8 cellular contexts compared by ENCODE assay signal in the genomic region with DNA sequence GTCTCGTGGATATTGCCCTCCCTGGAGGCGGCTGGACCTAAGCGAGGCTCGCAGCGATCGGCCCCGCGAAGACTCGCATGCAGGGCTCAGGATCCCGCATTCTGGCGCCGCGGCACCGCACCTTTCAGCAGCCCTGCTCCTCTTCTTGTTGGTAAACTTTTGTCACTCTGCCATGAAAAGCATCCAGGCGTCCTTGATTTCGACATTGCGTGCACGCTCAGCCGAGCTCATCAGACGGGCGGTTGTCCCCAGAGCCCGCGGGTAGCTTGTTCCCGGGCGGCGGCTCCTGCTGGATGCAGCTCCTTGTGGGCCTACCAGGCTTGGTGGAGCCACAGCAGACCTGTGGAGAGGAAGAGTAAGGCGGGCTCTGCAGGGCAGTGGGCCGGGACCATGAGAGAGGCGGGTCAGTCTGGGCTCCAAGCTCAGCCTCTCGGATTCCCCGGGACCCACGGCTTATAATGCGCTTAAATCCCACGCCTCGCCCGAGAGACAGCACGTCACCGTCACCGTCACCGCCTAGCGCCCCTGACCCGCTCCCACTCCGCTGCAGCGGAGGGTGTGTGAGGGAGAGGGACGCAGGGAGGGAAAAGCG. TPM values are rescaled to one million over a fixed set of nuclear protein-coding genes. Genes with fewer than 3 reads are reported as not detected.
DNase-seq lines count a peak whose midpoint lies in the region; ATAC-seq lines count a peak whose summit lies in the region.

No MANE protein-coding gene starts in this region.

- peaks cover 62% of the 10 kb centered on the region for H3K27me3 Mint-ChIP-seq in stimulated activated naive CD8-positive, alpha-beta T cell treated with anti-CD3 and anti-CD28 coated beads, Interleukin-15, Interleukin-2, amounts not matched to agents 100 ng/mL and 50 ng/mL, for 24 hours

- DNase-seq in DMS79 (lab: John Stamatoyannopoulos, UW), result peak; percentile 33
- peak; percentile 10 for DNase-seq in NCI-H2029 treated with DMSO at 0.1 percent for 48 hours (lab: John Stamatoyannopoulos, UW)
- peak; percentile 50 for DNase-seq in adipocyte (ENCODE audit: low read depth)
- DNase-seq in left colon, result peak; percentile 26 to 52
- no peak for DNase-seq in HuH-7 (ENCODE audit: low spot score)
- DNase-seq in cerebellar nuclear complex (lab: John Stamatoyannopoulos, UW), result no peak
- DNase-seq in putamen (ENCODE audit: low spot score), result no peak

- H3K4me3 ChIP-seq in adipocyte (ENCODE audit: low read length), result no peak overlapping the region

- H3K9me3 ChIP-seq in adipocyte (ENCODE audit: control insufficient read depth, low read length), result peaks cover 25% of the 10 kb centered on the region

- H3K27me3 ChIP-seq in adipocyte (replicated peaks; ENCODE audit: control insufficient read depth, insufficient read depth, low read length), result peaks cover 35% of the 10 kb centered on the region

- H3K36me3 ChIP-seq in adipocyte (ENCODE audit: control insufficient read depth, insufficient read depth, low read length, severe bottlenecking), result no peaks in the 10 kb centered on the region

- H3K4me1 ChIP-seq in adipocyte (ENCODE audit: control insufficient read depth, insufficient read depth, low read length), result no peaks in the 10 kb centered on the region

- H3K4me1 Mint-ChIP-seq in stimulated activated naive CD8-positive, alpha-beta T cell treated with anti-CD3 and anti-CD28 coated beads, Interleukin-15, Interleukin-2, amounts not matched to agents 100 ng/mL and 50 ng/mL, for 24 hours (ENCODE audit: low read depth), result peaks cover 18% of the 10 kb centered on the region

- no peak overlapping the region for H3K9ac ChIP-seq in adipocyte (ENCODE audit: low read length)

- H3K36me3 Mint-ChIP-seq in stimulated activated naive CD8-positive, alpha-beta T cell treated with anti-CD3 and anti-CD28 coated beads, Interleukin-15, Interleukin-2, amounts not matched to agents 100 ng/mL and 50 ng/mL, for 24 hours (ENCODE audit: low read depth), result no peaks in the 10 kb centered on the region

- H3K4me3 Mint-ChIP-seq in stimulated activated naive CD8-positive, alpha-beta T cell treated with anti-CD3 and anti-CD28 coated beads, Interleukin-15, Interleukin-2, amounts not matched to agents 100 ng/mL and 50 ng/mL, for 24 hours, result peak overlapping the region; percentile 74

- intact Hi-C loops in left colon (cut with DNase I, micrococcal nuclease), result loop anchor here in 1 of 2 donors (5.0 kb wide), 1 partner anchor 50 kb away; no protein-coding TSS in a partner anchor

- peak; percentile 13 for ATAC-seq in left colon

- H3K9me3 Mint-ChIP-seq in stimulated activated naive CD8-positive, alpha-beta T cell treated with anti-CD3 and anti-CD28 coated beads, Interleukin-15, Interleukin-2, amounts not matched to agents 100 ng/mL and 50 ng/mL, for 24 hours, result peaks cover 7% of the 10 kb centered on the region

- H3K27ac Mint-ChIP-seq in stimulated activated naive CD8-positive, alpha-beta T cell treated with anti-CD3 and anti-CD28 coated beads, Interleukin-15, Interleukin-2, amounts not matched to agents 100 ng/mL and 50 ng/mL, for 24 hours, result no peak overlapping the region

RNA-seq across cellular contexts. Expression of a gene that starts 1.8 kb away (rescaled TPM):
- 10 to 100 TPM; 12.2 to 12.3 TPM for total RNA-seq in left colon

Comparison
In these comparisons a context has a peak if more than half of its experiments do, and no peak if none do; other contexts are left out.
1. DNase-seq: peak in DMS79 (single experiment), NCI-H2029 treated with DMSO at 0.1 percent for 48 hours (single experiment), adipocyte (single experiment) and left colon (2 of 2); none in HuH-7 (single experiment), cerebellar nuclear complex (0 of 2) and putamen (single experiment).